ENCODE assay signal across 1 cellular context in the genomic region with DNA sequence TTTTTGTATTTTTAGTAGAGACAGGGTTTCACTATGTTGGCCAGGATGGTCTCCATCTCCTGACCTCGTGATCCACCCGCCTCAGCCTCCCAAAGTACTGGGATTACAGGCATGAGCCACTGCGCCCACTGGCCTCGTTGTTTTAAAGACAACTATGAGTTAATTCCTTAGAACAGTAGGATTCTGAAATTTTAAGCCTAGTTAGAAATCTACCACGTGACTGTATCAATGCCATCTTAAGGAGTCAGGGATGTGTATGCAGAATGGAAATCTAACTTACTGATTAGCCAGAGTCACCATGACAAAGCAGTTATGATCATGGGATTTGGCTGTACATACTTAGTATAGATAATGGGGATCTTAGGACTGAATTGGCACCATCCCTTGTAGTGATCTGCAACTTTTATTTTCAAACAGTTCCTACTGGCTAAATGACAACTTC.
TF ChIP-seq lines count a peak whose summit lies in the region.

No MANE protein-coding gene starts in this region.

TF ChIP-seq in HepG2, 621 proteins besides CTCF, POLR2A, EP300 and RAD21:
- TF ChIP-seq CBFB (CRISPR knock-in tag; IDR thresholded peaks at IDR 0.05) (no peak), SP4 (CRISPR knock-in tag; IDR thresholded peaks at IDR 0.05) (no peak), RBFOX2 (IDR thresholded peaks at IDR 0.05; ENCODE audit: low read depth, low read length) (0 out of 2 replicates have a peak, but pooled peaks have one; percentile 22), NPAS2 (CRISPR knock-in tag; IDR thresholded peaks at IDR 0.05; ENCODE audit: borderline replicate concordance) (no peak), NFAT5 (CRISPR knock-in tag; IDR thresholded peaks at IDR 0.05) (no peak), NFE2 (CRISPR knock-in tag; IDR thresholded peaks at IDR 0.05) (peak; percentile 52; the same call in 1 of the 2 replicates), ZNF841 (CRISPR knock-in tag; IDR thresholded peaks at IDR 0.05; ENCODE audit: borderline replicate concordance) (no peak), ISL2 (CRISPR knock-in tag; IDR thresholded peaks at IDR 0.05) (no peak), NFE2L2 (IDR thresholded peaks at IDR 0.05; ENCODE audit: low read length) (peak; percentile 63), IKZF1 (IDR thresholded peaks at IDR 0.05) (no peak), SMARCC2 (IDR thresholded peaks at IDR 0.05) (no peak), ZNF781 (CRISPR knock-in tag; IDR thresholded peaks at IDR 0.05; ENCODE audit: borderline replicate concordance, not compliant biosample characterization) (no peak), ZNF292 (CRISPR knock-in tag; IDR thresholded peaks at IDR 0.05; ENCODE audit: borderline replicate concordance, low read depth) (no peak), ZNF333 (CRISPR knock-in tag; IDR thresholded peaks at IDR 0.05; ENCODE audit: borderline replicate concordance) (no peak), NR2F2 (IDR thresholded peaks at IDR 0.05; ENCODE audit: borderline replicate concordance, low read depth) (no peak)
- TF ChIP-seq, protein P1, sequence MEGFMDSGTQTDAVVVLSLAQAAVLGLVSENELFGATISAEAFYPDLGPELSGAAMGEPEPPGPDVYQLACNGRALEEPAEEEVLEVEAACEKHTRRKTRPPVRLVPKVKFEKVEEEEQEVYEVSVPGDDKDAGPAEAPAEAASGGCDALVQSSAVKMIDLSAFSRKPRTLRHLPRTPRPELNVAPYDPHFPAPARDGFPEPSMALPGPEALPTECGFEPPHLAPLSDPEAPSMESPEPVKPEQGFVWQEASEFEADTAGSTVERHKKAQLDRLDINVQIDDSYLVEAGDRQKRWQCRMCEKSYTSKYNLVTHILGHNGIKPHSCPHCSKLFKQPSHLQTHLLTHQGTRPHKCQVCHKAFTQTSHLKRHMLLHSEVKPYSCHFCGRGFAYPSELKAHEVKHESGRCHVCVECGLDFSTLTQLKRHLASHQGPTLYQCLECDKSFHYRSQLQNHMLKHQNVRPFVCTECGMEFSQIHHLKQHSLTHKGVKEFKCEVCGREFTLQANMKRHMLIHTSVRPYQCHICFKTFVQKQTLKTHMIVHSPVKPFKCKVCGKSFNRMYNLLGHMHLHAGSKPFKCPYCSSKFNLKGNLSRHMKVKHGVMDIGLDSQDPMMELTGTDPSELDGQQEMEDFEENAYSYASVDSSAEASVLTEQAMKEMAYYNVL (CRISPR knock-in tag; IDR thresholded peaks at IDR 0.05; ENCODE audit: borderline replicate concordance), result no peak
- TF ChIP-seq, protein P2, sequence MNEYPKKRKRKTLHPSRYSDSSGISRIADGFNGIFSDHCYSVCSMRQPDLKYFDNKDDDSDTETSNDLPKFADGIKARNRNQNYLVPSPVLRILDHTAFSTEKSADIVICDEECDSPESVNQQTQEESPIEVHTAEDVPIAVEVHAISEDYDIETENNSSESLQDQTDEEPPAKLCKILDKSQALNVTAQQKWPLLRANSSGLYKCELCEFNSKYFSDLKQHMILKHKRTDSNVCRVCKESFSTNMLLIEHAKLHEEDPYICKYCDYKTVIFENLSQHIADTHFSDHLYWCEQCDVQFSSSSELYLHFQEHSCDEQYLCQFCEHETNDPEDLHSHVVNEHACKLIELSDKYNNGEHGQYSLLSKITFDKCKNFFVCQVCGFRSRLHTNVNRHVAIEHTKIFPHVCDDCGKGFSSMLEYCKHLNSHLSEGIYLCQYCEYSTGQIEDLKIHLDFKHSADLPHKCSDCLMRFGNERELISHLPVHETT (CRISPR knock-in tag; conservative IDR thresholded peaks at IDR 0.05), result no peak
- TF ChIP-seq, protein P3, sequence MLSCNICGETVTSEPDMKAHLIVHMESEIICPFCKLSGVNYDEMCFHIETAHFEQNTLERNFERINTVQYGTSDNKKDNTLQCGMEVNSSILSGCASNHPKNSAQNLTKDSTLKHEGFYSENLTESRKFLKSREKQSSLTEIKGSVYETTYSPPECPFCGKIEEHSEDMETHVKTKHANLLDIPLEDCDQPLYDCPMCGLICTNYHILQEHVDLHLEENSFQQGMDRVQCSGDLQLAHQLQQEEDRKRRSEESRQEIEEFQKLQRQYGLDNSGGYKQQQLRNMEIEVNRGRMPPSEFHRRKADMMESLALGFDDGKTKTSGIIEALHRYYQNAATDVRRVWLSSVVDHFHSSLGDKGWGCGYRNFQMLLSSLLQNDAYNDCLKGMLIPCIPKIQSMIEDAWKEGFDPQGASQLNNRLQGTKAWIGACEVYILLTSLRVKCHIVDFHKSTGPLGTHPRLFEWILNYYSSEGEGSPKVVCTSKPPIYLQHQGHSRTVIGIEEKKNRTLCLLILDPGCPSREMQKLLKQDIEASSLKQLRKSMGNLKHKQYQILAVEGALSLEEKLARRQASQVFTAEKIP (CRISPR knock-in tag; IDR thresholded peaks at IDR 0.05; ENCODE audit: borderline replicate concordance), result no peak
- TF ChIP-seq, protein P4, sequence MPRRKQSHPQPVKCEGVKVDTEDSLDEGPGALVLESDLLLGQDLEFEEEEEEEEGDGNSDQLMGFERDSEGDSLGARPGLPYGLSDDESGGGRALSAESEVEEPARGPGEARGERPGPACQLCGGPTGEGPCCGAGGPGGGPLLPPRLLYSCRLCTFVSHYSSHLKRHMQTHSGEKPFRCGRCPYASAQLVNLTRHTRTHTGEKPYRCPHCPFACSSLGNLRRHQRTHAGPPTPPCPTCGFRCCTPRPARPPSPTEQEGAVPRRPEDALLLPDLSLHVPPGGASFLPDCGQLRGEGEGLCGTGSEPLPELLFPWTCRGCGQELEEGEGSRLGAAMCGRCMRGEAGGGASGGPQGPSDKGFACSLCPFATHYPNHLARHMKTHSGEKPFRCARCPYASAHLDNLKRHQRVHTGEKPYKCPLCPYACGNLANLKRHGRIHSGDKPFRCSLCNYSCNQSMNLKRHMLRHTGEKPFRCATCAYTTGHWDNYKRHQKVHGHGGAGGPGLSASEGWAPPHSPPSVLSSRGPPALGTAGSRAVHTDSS (CRISPR knock-in tag; conservative IDR thresholded peaks at IDR 0.05), result no peak
- TF ChIP-seq, protein P5, sequence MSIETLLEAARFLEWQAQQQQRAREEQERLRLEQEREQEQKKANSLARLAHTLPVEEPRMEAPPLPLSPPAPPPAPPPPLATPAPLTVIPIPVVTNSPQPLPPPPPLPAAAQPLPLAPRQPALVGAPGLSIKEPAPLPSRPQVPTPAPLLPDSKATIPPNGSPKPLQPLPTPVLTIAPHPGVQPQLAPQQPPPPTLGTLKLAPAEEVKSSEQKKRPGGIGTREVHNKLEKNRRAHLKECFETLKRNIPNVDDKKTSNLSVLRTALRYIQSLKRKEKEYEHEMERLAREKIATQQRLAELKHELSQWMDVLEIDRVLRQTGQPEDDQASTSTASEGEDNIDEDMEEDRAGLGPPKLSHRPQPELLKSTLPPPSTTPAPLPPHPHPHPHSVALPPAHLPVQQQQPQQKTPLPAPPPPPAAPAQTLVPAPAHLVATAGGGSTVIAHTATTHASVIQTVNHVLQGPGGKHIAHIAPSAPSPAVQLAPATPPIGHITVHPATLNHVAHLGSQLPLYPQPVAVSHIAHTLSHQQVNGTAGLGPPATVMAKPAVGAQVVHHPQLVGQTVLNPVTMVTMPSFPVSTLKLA (IDR thresholded peaks at IDR 0.05), result no peak
- TF ChIP-seq, protein P6, sequence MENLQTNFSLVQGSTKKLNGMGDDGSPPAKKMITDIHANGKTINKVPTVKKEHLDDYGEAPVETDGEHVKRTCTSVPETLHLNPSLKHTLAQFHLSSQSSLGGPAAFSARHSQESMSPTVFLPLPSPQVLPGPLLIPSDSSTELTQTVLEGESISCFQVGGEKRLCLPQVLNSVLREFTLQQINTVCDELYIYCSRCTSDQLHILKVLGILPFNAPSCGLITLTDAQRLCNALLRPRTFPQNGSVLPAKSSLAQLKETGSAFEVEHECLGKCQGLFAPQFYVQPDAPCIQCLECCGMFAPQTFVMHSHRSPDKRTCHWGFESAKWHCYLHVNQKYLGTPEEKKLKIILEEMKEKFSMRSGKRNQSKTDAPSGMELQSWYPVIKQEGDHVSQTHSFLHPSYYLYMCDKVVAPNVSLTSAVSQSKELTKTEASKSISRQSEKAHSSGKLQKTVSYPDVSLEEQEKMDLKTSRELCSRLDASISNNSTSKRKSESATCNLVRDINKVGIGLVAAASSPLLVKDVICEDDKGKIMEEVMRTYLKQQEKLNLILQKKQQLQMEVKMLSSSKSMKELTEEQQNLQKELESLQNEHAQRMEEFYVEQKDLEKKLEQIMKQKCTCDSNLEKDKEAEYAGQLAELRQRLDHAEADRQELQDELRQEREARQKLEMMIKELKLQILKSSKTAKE (CRISPR knock-in tag; IDR thresholded peaks at IDR 0.05; ENCODE audit: borderline replicate concordance), result no peak
- TF ChIP-seq, protein P7, sequence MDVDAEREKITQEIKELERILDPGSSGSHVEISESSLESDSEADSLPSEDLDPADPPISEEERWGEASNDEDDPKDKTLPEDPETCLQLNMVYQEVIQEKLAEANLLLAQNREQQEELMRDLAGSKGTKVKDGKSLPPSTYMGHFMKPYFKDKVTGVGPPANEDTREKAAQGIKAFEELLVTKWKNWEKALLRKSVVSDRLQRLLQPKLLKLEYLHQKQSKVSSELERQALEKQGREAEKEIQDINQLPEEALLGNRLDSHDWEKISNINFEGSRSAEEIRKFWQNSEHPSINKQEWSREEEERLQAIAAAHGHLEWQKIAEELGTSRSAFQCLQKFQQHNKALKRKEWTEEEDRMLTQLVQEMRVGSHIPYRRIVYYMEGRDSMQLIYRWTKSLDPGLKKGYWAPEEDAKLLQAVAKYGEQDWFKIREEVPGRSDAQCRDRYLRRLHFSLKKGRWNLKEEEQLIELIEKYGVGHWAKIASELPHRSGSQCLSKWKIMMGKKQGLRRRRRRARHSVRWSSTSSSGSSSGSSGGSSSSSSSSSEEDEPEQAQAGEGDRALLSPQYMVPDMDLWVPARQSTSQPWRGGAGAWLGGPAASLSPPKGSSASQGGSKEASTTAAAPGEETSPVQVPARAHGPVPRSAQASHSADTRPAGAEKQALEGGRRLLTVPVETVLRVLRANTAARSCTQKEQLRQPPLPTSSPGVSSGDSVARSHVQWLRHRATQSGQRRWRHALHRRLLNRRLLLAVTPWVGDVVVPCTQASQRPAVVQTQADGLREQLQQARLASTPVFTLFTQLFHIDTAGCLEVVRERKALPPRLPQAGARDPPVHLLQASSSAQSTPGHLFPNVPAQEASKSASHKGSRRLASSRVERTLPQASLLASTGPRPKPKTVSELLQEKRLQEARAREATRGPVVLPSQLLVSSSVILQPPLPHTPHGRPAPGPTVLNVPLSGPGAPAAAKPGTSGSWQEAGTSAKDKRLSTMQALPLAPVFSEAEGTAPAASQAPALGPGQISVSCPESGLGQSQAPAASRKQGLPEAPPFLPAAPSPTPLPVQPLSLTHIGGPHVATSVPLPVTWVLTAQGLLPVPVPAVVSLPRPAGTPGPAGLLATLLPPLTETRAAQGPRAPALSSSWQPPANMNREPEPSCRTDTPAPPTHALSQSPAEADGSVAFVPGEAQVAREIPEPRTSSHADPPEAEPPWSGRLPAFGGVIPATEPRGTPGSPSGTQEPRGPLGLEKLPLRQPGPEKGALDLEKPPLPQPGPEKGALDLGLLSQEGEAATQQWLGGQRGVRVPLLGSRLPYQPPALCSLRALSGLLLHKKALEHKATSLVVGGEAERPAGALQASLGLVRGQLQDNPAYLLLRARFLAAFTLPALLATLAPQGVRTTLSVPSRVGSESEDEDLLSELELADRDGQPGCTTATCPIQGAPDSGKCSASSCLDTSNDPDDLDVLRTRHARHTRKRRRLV (CRISPR knock-in tag; IDR thresholded peaks at IDR 0.05), result no peak
